In the genomic region with DNA sequence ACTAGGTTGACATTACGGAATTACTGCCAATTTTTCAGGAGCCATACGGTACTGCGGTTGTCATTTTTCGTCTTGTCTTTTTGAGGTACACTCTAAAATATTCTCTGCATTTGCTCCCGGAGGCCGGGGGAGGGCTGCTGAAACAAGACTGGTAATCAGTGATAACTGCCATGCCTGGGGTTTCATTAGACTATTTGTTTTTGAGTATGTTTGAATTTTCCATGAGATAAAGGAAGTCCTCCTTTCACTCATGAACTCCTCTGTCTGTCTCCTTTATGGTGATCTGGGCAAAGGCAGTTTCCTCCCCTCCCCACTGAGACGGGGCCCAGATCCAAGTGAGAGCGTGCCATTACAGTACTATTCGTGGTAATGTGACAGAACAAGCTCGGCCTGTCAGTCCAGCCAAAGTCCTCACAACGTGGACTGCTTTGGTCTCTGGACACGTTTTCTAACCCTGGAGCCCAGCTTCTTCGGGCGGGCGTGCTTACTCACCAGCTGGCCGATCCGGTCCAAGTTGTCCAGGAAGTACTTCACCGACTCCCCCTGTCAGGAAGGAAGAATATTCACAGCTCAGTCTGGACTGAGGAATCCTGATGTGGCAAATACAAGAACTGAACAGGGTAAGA, we compare ENCODE assay signal across 1 cellular context.
TF ChIP-seq lines count a peak whose summit lies in the region.

No MANE protein-coding gene starts in this region.

TF ChIP-seq in WTC11, 78 proteins besides CTCF, POLR2A, EP300 and RAD21 (continued from another document):
- TF ChIP-seq EMX1 (CRISPR knock-in tag; IDR thresholded peaks at IDR 0.05): no peak
- TF ChIP-seq, protein P1, sequence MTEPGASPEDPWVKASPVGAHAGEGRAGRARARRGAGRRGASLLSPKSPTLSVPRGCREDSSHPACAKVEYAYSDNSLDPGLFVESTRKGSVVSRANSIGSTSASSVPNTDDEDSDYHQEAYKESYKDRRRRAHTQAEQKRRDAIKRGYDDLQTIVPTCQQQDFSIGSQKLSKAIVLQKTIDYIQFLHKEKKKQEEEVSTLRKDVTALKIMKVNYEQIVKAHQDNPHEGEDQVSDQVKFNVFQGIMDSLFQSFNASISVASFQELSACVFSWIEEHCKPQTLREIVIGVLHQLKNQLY (CRISPR knock-in tag; IDR thresholded peaks at IDR 0.05): no peak
- TF ChIP-seq, protein P2, sequence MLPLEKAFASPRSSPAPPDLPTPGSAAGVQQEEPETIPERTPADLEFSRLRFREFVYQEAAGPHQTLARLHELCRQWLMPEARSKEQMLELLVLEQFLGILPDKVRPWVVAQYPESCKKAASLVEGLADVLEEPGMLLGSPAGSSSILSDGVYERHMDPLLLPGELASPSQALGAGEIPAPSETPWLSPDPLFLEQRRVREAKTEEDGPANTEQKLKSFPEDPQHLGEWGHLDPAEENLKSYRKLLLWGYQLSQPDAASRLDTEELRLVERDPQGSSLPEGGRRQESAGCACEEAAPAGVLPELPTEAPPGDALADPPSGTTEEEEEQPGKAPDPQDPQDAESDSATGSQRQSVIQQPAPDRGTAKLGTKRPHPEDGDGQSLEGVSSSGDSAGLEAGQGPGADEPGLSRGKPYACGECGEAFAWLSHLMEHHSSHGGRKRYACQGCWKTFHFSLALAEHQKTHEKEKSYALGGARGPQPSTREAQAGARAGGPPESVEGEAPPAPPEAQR (CRISPR knock-in tag; IDR thresholded peaks at IDR 0.05): no peak
